ENCODE assay signal across 1 cellular context in genomic region chr14:103692159-103692558, GRCh38.
TF ChIP-seq lines count a peak whose summit lies in the region.

No MANE protein-coding gene starts in this region.

TF ChIP-seq in GM12878, 131 proteins besides CTCF, POLR2A, EP300 and RAD21:
- TF ChIP-seq RUNX3 (IDR thresholded peaks at IDR 0.05; ENCODE audit: low read length) (no peak), ZBTB11 (CRISPR knock-in tag; IDR thresholded peaks at IDR 0.05) (no peak), EZH2 (IDR thresholded peaks at IDR 0.05; ENCODE audit: borderline replicate concordance, control insufficient read depth, low read depth, low read length) (no peak), POU2F2 (IDR thresholded peaks at IDR 0.05; ENCODE audit: borderline replicate concordance, low read depth, low read length) (no peak), ZNF384 (IDR thresholded peaks at IDR 0.05; ENCODE audit: borderline replicate concordance, low read depth, low read length) (no peak), SMAD5 (IDR thresholded peaks at IDR 0.05; ENCODE audit: low read depth) (no peak), WRNIP1 (IDR thresholded peaks at IDR 0.05; ENCODE audit: borderline replicate concordance, low read depth, low read length) (no peak), MTA2 (IDR thresholded peaks at IDR 0.05; ENCODE audit: low read depth) (no peak)
- TF ChIP-seq, protein P1, sequence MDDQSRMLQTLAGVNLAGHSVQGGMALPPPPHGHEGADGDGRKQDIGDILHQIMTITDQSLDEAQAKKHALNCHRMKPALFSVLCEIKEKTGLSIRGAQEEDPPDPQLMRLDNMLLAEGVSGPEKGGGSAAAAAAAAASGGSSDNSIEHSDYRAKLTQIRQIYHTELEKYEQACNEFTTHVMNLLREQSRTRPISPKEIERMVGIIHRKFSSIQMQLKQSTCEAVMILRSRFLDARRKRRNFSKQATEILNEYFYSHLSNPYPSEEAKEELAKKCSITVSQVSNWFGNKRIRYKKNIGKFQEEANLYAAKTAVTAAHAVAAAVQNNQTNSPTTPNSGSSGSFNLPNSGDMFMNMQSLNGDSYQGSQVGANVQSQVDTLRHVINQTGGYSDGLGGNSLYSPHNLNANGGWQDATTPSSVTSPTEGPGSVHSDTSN (IDR thresholded peaks at IDR 0.05; ENCODE audit: insufficient replicate concordance, low read depth, low read length): no peak
